Comparison of ENCODE assay signal across 1 cellular context in the genomic region with DNA sequence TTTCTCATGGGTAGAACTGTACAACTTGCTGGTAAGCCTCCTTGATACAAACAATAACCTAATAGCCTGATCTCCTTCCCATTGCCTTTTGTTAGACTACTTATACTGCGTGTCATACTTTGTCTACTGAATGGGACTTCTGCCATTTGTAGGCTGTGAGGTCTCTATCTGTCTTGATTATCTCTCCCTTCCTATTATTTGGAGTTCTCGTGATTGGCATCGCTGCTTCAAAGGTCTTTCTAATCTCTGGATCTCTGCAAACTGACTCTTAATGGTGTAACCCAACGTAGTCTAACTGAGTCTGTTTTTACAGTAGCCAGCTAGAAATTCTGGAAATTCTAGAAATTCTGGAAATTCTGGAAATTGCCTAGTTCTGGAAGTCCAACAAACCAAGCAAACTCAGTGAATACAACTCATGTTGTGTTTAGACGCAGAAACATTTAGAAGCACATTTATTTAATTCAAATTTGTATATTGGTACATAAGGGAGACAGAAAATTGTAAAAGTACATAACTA.
TF ChIP-seq lines count a peak whose summit lies in the region.

No MANE protein-coding gene starts in this region.

TF ChIP-seq in GM23338, 12 proteins besides CTCF, POLR2A, EP300 and RAD21 (continued from another document):
- TF ChIP-seq, protein P1, sequence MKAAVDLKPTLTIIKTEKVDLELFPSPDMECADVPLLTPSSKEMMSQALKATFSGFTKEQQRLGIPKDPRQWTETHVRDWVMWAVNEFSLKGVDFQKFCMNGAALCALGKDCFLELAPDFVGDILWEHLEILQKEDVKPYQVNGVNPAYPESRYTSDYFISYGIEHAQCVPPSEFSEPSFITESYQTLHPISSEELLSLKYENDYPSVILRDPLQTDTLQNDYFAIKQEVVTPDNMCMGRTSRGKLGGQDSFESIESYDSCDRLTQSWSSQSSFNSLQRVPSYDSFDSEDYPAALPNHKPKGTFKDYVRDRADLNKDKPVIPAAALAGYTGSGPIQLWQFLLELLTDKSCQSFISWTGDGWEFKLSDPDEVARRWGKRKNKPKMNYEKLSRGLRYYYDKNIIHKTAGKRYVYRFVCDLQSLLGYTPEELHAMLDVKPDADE (IDR thresholded peaks at IDR 0.05), result no peak
- TF ChIP-seq EZH2 (IDR thresholded peaks at IDR 0.05; ENCODE audit: low read depth, unreplicated experiment) (no peak), ZNF114 (CRISPR knock-in tag; IDR thresholded peaks at IDR 0.05) (no peak)
- TF ChIP-seq, protein P2, sequence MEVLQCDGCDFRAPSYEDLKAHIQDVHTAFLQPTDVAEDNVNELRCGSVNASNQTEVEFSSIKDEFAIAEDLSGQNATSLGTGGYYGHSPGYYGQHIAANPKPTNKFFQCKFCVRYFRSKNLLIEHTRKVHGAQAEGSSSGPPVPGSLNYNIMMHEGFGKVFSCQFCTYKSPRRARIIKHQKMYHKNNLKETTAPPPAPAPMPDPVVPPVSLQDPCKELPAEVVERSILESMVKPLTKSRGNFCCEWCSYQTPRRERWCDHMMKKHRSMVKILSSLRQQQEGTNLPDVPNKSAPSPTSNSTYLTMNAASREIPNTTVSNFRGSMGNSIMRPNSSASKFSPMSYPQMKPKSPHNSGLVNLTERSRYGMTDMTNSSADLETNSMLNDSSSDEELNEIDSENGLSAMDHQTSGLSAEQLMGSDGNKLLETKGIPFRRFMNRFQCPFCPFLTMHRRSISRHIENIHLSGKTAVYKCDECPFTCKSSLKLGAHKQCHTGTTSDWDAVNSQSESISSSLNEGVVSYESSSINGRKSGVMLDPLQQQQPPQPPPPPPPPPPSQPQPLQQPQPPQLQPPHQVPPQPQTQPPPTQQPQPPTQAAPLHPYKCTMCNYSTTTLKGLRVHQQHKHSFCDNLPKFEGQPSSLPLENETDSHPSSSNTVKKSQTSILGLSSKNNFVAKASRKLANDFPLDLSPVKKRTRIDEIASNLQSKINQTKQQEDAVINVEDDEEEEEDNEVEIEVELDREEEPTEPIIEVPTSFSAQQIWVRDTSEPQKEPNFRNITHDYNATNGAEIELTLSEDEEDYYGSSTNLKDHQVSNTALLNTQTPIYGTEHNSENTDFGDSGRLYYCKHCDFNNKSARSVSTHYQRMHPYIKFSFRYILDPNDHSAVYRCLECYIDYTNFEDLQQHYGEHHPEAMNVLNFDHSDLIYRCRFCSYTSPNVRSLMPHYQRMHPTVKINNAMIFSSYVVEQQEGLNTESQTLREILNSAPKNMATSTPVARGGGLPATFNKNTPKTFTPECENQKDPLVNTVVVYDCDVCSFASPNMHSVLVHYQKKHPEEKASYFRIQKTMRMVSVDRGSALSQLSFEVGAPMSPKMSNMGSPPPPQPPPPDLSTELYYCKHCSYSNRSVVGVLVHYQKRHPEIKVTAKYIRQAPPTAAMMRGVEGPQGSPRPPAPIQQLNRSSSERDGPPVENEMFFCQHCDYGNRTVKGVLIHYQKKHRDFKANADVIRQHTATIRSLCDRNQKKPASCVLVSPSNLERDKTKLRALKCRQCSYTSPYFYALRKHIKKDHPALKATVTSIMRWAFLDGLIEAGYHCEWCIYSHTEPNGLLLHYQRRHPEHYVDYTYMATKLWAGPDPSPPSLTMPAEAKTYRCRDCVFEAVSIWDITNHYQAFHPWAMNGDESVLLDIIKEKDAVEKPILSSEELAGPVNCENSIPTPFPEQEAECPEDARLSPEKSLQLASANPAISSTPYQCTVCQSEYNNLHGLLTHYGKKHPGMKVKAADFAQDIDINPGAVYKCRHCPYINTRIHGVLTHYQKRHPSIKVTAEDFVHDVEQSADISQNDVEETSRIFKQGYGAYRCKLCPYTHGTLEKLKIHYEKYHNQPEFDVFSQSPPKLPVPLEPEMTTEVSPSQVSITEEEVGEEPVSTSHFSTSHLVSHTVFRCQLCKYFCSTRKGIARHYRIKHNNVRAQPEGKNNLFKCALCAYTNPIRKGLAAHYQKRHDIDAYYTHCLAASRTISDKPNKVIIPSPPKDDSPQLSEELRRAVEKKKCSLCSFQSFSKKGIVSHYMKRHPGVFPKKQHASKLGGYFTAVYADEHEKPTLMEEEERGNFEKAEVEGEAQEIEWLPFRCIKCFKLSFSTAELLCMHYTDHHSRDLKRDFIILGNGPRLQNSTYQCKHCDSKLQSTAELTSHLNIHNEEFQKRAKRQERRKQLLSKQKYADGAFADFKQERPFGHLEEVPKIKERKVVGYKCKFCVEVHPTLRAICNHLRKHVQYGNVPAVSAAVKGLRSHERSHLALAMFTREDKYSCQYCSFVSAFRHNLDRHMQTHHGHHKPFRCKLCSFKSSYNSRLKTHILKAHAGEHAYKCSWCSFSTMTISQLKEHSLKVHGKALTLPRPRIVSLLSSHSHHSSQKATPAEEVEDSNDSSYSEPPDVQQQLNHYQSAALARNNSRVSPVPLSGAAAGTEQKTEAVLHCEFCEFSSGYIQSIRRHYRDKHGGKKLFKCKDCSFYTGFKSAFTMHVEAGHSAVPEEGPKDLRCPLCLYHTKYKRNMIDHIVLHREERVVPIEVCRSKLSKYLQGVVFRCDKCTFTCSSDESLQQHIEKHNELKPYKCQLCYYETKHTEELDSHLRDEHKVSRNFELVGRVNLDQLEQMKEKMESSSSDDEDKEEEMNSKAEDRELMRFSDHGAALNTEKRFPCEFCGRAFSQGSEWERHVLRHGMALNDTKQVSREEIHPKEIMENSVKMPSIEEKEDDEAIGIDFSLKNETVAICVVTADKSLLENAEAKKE (CRISPR knock-in tag; IDR thresholded peaks at IDR 0.05), result no peak
